In the genomic region with DNA sequence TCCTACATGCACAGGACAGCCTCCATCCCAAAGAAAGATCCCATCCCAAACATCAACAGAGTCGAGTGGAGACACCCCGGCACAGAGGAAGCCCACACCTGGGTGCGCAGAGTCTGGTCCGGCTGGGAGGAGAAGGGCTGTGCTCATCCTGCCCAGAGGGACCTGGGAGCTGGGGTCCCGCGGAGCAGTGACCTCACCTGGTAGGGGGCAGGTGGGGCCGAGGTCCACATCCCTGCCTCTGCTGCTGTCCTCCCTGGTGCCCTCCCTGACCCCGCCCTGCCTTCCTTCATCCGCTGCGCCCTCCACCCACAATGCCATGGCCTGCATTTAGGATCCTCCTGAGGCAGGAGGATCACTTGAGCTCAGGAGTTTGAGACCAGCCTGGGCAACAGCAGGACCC, we compare ENCODE assay signal across 26 cellular contexts. TPM values are rescaled to one million over a fixed set of nuclear protein-coding genes. Genes with fewer than 3 reads are reported as not detected.
DNase-seq lines count a peak whose midpoint lies in the region; ATAC-seq, FAIRE-seq and TF ChIP-seq lines count a peak whose summit lies in the region.
"Had no signal": no experiment of that assay in that cellular context is flagged by ENCODE, and none has a peak within 500 bp of the region (broad histone marks: within the 10 kb centered on the region; RNA-seq: fewer than 3 reads in every experiment).

No MANE protein-coding gene starts in this region.

- intact Hi-C loops in kidney (cut with DNase I), result no loop called here
- intact Hi-C loops in spleen (cut with DNase I; ENCODE audit: low total_unique reads), result no loop called here
- intact Hi-C loops in transverse colon (cut with DNase I; ENCODE audit: low total_unique reads), result no loop called here

- no peak for TF ChIP-seq CTCF in GM13977 (IDR thresholded peaks at IDR 0.05; ENCODE audit: extremely low read depth, insufficient read depth, missing control alignments)
- no peak for TF ChIP-seq CTCF in RWPE2 (IDR thresholded peaks at IDR 0.05; ENCODE audit: poor library complexity, severe bottlenecking)
- no peak for TF ChIP-seq CTCF in kidney (IDR thresholded peaks at IDR 0.05; ENCODE audit: borderline replicate concordance, extremely low read depth, insufficient read depth)
- TF ChIP-seq CTCF in spleen (IDR thresholded peaks at IDR 0.05 in 8 of 11, conservative IDR thresholded peaks at IDR 0.05 in 3 of 11), result no peak
- no peak for TF ChIP-seq CTCF in transverse colon (IDR thresholded peaks at IDR 0.05)

- no peaks in the 10 kb centered on the region for H3K4me1 ChIP-seq in RWPE2 (ENCODE audit: insufficient read depth, poor library complexity, severe bottlenecking)
- peaks cover 0 to 3% of the 10 kb centered on the region in 2 donors for H3K4me1 ChIP-seq in kidney (ENCODE audit: control insufficient read depth in 1 of 2, insufficient read depth in 1 of 2, low read depth in 1 of 2, low read length in 2 of 2)
- H3K4me1 ChIP-seq in spleen, result peaks cover 0 to 16% (median 4%) of the 10 kb centered on the region in 6 donors
- no peaks in the 10 kb centered on the region for H3K4me1 ChIP-seq in transverse colon
- H3K4me1 ChIP-seq: HAP-1 had no signal

- no peaks in the 10 kb centered on the region for H3K27me3 ChIP-seq in RWPE2 (ENCODE audit: insufficient read depth, poor library complexity, severe bottlenecking)
- no peaks in the 10 kb centered on the region for H3K27me3 ChIP-seq in spleen (replicated peaks in 1 of 7)
- no peaks in the 10 kb centered on the region for H3K27me3 ChIP-seq in transverse colon
- H3K27me3 ChIP-seq: MG63 had no signal

- no peak overlapping the region for H3K27ac ChIP-seq in RWPE2 (ENCODE audit: poor library complexity, severe bottlenecking)
- no peak overlapping the region for H3K27ac ChIP-seq in kidney (ENCODE audit: low read depth in 2 of 2, low read length in 2 of 2)
- no peak overlapping the region for H3K27ac ChIP-seq in spleen
- H3K27ac ChIP-seq in transverse colon, result no peak overlapping the region

- H3K36me3 ChIP-seq in RWPE2 (ENCODE audit: low read depth) (no peaks in the 10 kb centered on the region), kidney (ENCODE audit: control insufficient read depth in 1 of 2, insufficient read depth in 2 of 2, low read length in 2 of 2) (no peaks in the 10 kb centered on the region), spleen (peaks cover 0 to 14% (median 2%) of the 10 kb centered on the region in 6 donors), transverse colon (no peaks in the 10 kb centered on the region)
- H3K36me3 ChIP-seq: HAP-1 had no signal

- WGBS in spleen, 5 donors, result 79 to 96% (median 92%) methylated on average over 6 to 10 of the region's 10 CpGs
- WGBS in transverse colon (ENCODE audit: low coverage in 1 of 2), 2 donors, result 75% methylated on average over 10 of the region's 10 CpGs; no CpG with 5 or more reads in 1 of the 2 donors

- ATAC-seq in RWPE2 (ENCODE audit: low read depth), result no peak
- ATAC-seq in GM19023 (IDR thresholded peaks at IDR 0.05; ENCODE audit: unreplicated experiment), result no peak
- ATAC-seq in HG03342 (IDR thresholded peaks at IDR 0.05; ENCODE audit: unreplicated experiment), result no peak
- ATAC-seq: GM12878, GM23338 had no signal

- no peak for TF ChIP-seq POLR2A in spleen (IDR thresholded peaks at IDR 0.05)
- TF ChIP-seq POLR2A in transverse colon (IDR thresholded peaks at IDR 0.05), result no peak

- H3K4me3 ChIP-seq in RWPE2 (ENCODE audit: severe bottlenecking) (no peak overlapping the region), kidney (ENCODE audit: low read length in 2 of 2) (no peak overlapping the region), spleen (no peak overlapping the region), transverse colon (no peak overlapping the region)
- H3K4me3 ChIP-seq: GM12878, GM23338, HAP-1, MG63 had no signal

- in situ Hi-C loops in GM13977 (cut with MboI; ENCODE audit: low pct_unique_long_range_greater_than_20kb, low sequenced_read_pairs, unreplicated experiment) (no loop called here), transverse colon (cut with MboI; ENCODE audit: low pct_ligation_motif_present in 1 of 4, low pct_unique_long_range_greater_than_20kb in 1 of 4, low sequenced_read_pairs in 3 of 4) (no loop called here)

- H3K9me3 ChIP-seq in RWPE2 (ENCODE audit: severe bottlenecking), result no peaks in the 10 kb centered on the region
- H3K9me3 ChIP-seq in kidney (ENCODE audit: control insufficient read depth in 1 of 2, low read length in 2 of 2), result no peaks in the 10 kb centered on the region
- no peaks in the 10 kb centered on the region for H3K9me3 ChIP-seq in spleen
- H3K9me3 ChIP-seq in transverse colon, result no peaks in the 10 kb centered on the region
- H3K9me3 ChIP-seq: HAP-1, MG63 had no signal

- no peak for TF ChIP-seq EP300 in transverse colon (IDR thresholded peaks at IDR 0.05; ENCODE audit: low read depth)

- DNase-seq in GM13977 (ENCODE audit: low spot score), result peak; percentile 14
- DNase-seq in RWPE2 (ENCODE audit: low spot score), result peak; percentile 29
- peak; percentile 58 for DNase-seq in kidney
- DNase-seq in spleen, result peak; percentile 52
- no peak for DNase-seq in transverse colon
- DNase-seq: CD4-positive, alpha-beta memory T cell; COR-L47; HFFc6; IMR-90; KG1; MG63; NCI-H1105 treated with DMSO at 0.1 percent for 48 hours; NCI-H146; NCI-H2029; NCI-H2227 treated with DMSO at 0.1 percent for 48 hours; NCI-H526 treated with DMSO at 0.1 percent for 48 hours; RPMI8226; SHP77 treated with DMSO at 0.1 percent for 48 hours had no signal

- H3K9ac ChIP-seq in kidney (ENCODE audit: low read length in 2 of 2), result no peak overlapping the region

- no peak for FAIRE-seq in kidney (lab: Jason Lieb, UNC)
- FAIRE-seq: G401.6, GM12878 had no signal

RNA-seq across cellular contexts. Expression of gene C16orf90, which starts 2.9 kb away (rescaled TPM):
- total RNA-seq in kidney, result not detected
- not detected for polyA plus RNA-seq in kidney (ENCODE audit: insufficient read depth, low read depth, low replicate concordance)
- not detected for total RNA-seq in spleen
- polyA plus RNA-seq in spleen, result not detected
- not detected for total RNA-seq in transverse colon
- total RNA-seq: A673; CD4-positive, alpha-beta memory T cell; GM12878; GM23338; HFFc6; IMR-90; NCI-H460 had no signal
- polyA plus RNA-seq: CD4-positive, alpha-beta memory T cell; GM12878; GM23338; IMR-90 had no signal

RNA-seq across cellular contexts. Expression of gene CLUAP1, which starts 8.4 kb away (rescaled TPM):
- total RNA-seq in kidney, result 44.8 TPM
- 39.3 TPM for polyA plus RNA-seq in kidney (ENCODE audit: insufficient read depth, low read depth, low replicate concordance)
- 10 to 100 TPM in 6 of 7 donors, 1 to 10 TPM in 1; 9.8 to 19.7 (median 14.9) TPM for total RNA-seq in spleen
- 1 to 10 TPM; 4.0 to 9.2 (median 9.0) TPM for polyA plus RNA-seq in spleen
- 10 to 100 TPM in 1 of 4 donors, 1 to 10 TPM in 3; 3.4 to 84.0 (median 8.4) TPM for total RNA-seq in transverse colon

RNA-seq across cellular contexts. Expression of gene NAA60, which starts 48.9 kb away (rescaled TPM):
- 51.6 TPM for total RNA-seq in kidney
- polyA plus RNA-seq in kidney (ENCODE audit: insufficient read depth, low read depth, low replicate concordance), result 66.6 TPM
- total RNA-seq in spleen, result 10 to 100 TPM; 35.0 to 85.9 (median 51.2) TPM
- polyA plus RNA-seq in spleen, result 10 to 100 TPM; 27.2 to 40.3 (median 33.8) TPM
- total RNA-seq in transverse colon, result 100 to 1,000 TPM in 1 of 4 donors, 10 to 100 TPM in 3; 57.3 to 247 (median 72.9) TPM

RNA-seq across cellular contexts. Expression of gene ZNF597, which starts 49.1 kb away (rescaled TPM):
- 3.4 TPM for total RNA-seq in kidney
- 0.99 TPM for polyA plus RNA-seq in kidney (ENCODE audit: insufficient read depth, low read depth, low replicate concordance)
- total RNA-seq in spleen, result 1 to 10 TPM; 2.4 to 4.6 (median 3.7) TPM
- polyA plus RNA-seq in spleen, result 1 to 10 TPM in 2 of 3 donors, under 1 TPM in 1; 0.78 to 1.3 (median 1.2) TPM
- total RNA-seq in transverse colon, result 1 to 10 TPM in 2 of 4 donors, under 1 TPM in 2; 0.37 to 2.4 (median 0.91) TPM
